Comparison of ENCODE assay signal across 1 cellular context in the genomic region with DNA sequence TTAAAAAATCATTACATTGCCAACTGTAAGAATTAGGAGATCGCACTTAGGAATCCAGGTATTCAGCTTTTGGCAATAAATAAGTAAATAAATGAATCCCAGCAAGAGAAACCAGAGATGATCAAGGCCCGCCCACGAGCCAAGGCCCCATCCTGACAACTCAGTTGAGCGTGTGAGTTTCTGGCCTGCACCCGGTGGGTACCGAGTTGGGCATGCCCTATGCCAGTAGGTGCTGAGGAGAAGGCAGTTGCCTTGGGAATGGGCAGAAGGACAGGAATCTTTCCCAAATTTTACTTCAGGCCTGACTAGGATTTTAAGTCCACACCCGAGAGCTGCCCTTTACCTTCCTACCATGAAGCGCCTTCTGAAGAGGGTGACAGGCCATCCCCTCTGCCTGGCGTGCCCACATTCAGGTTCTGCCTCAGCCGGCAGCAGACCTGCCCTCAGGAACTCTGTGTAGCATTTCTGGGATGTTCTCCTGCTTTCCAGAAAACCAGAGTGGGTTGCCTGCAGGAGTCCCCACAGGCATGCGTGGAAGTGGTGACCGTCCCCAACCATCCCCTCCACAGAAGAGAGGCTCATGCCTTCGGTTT.
TF ChIP-seq lines count a peak whose summit lies in the region.

No MANE protein-coding gene starts in this region.

TF ChIP-seq in WTC11, 78 proteins besides CTCF, POLR2A, EP300 and RAD21 (continued from another document):
- TF ChIP-seq, protein P1, sequence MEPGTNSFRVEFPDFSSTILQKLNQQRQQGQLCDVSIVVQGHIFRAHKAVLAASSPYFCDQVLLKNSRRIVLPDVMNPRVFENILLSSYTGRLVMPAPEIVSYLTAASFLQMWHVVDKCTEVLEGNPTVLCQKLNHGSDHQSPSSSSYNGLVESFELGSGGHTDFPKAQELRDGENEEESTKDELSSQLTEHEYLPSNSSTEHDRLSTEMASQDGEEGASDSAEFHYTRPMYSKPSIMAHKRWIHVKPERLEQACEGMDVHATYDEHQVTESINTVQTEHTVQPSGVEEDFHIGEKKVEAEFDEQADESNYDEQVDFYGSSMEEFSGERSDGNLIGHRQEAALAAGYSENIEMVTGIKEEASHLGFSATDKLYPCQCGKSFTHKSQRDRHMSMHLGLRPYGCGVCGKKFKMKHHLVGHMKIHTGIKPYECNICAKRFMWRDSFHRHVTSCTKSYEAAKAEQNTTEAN (CRISPR knock-in tag; IDR thresholded peaks at IDR 0.05), result no peak
- TF ChIP-seq JAZF1 (CRISPR knock-in tag; IDR thresholded peaks at IDR 0.05), result no peak
- TF ChIP-seq, protein P2, sequence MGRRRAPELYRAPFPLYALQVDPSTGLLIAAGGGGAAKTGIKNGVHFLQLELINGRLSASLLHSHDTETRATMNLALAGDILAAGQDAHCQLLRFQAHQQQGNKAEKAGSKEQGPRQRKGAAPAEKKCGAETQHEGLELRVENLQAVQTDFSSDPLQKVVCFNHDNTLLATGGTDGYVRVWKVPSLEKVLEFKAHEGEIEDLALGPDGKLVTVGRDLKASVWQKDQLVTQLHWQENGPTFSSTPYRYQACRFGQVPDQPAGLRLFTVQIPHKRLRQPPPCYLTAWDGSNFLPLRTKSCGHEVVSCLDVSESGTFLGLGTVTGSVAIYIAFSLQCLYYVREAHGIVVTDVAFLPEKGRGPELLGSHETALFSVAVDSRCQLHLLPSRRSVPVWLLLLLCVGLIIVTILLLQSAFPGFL (CRISPR knock-in tag; IDR thresholded peaks at IDR 0.05; ENCODE audit: borderline replicate concordance), result no peak
- TF ChIP-seq, protein P3, sequence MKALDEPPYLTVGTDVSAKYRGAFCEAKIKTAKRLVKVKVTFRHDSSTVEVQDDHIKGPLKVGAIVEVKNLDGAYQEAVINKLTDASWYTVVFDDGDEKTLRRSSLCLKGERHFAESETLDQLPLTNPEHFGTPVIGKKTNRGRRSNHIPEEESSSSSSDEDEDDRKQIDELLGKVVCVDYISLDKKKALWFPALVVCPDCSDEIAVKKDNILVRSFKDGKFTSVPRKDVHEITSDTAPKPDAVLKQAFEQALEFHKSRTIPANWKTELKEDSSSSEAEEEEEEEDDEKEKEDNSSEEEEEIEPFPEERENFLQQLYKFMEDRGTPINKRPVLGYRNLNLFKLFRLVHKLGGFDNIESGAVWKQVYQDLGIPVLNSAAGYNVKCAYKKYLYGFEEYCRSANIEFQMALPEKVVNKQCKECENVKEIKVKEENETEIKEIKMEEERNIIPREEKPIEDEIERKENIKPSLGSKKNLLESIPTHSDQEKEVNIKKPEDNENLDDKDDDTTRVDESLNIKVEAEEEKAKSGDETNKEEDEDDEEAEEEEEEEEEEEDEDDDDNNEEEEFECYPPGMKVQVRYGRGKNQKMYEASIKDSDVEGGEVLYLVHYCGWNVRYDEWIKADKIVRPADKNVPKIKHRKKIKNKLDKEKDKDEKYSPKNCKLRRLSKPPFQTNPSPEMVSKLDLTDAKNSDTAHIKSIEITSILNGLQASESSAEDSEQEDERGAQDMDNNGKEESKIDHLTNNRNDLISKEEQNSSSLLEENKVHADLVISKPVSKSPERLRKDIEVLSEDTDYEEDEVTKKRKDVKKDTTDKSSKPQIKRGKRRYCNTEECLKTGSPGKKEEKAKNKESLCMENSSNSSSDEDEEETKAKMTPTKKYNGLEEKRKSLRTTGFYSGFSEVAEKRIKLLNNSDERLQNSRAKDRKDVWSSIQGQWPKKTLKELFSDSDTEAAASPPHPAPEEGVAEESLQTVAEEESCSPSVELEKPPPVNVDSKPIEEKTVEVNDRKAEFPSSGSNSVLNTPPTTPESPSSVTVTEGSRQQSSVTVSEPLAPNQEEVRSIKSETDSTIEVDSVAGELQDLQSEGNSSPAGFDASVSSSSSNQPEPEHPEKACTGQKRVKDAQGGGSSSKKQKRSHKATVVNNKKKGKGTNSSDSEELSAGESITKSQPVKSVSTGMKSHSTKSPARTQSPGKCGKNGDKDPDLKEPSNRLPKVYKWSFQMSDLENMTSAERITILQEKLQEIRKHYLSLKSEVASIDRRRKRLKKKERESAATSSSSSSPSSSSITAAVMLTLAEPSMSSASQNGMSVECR (CRISPR knock-in tag; IDR thresholded peaks at IDR 0.05; ENCODE audit: borderline replicate concordance), result no peak
- TF ChIP-seq NR1H2 (CRISPR knock-in tag; IDR thresholded peaks at IDR 0.05), result no peak
- no peak for TF ChIP-seq TP53 (CRISPR knock-in tag; IDR thresholded peaks at IDR 0.05)
- TF ChIP-seq, protein P4, sequence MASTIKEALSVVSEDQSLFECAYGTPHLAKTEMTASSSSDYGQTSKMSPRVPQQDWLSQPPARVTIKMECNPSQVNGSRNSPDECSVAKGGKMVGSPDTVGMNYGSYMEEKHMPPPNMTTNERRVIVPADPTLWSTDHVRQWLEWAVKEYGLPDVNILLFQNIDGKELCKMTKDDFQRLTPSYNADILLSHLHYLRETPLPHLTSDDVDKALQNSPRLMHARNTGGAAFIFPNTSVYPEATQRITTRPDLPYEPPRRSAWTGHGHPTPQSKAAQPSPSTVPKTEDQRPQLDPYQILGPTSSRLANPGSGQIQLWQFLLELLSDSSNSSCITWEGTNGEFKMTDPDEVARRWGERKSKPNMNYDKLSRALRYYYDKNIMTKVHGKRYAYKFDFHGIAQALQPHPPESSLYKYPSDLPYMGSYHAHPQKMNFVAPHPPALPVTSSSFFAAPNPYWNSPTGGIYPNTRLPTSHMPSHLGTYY (CRISPR knock-in tag; IDR thresholded peaks at IDR 0.05), result no peak
- no peak for TF ChIP-seq SMAD3 (CRISPR knock-in tag; IDR thresholded peaks at IDR 0.05; ENCODE audit: borderline replicate concordance)
- TF ChIP-seq, protein P5, sequence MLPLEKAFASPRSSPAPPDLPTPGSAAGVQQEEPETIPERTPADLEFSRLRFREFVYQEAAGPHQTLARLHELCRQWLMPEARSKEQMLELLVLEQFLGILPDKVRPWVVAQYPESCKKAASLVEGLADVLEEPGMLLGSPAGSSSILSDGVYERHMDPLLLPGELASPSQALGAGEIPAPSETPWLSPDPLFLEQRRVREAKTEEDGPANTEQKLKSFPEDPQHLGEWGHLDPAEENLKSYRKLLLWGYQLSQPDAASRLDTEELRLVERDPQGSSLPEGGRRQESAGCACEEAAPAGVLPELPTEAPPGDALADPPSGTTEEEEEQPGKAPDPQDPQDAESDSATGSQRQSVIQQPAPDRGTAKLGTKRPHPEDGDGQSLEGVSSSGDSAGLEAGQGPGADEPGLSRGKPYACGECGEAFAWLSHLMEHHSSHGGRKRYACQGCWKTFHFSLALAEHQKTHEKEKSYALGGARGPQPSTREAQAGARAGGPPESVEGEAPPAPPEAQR (CRISPR knock-in tag; IDR thresholded peaks at IDR 0.05), result no peak
- TF ChIP-seq CREB1 (CRISPR knock-in tag; IDR thresholded peaks at IDR 0.05), result no peak
